In genomic region chr1:179781962-179782361, GRCh38 we compare ENCODE assay signal across 16 cellular contexts. TPM values are rescaled to one million over a fixed set of nuclear protein-coding genes. Genes with fewer than 3 reads are reported as not detected.
DNase-seq lines count a peak whose midpoint lies in the region; ATAC-seq and TF ChIP-seq lines count a peak whose summit lies in the region.
"Had no signal": no experiment of that assay in that cellular context is flagged by ENCODE, and none has a peak within 500 bp of the region (broad histone marks: within the 10 kb centered on the region; RNA-seq: fewer than 3 reads in every experiment).

No MANE protein-coding gene starts in this region.

- no peak overlapping the region for H3K4me3 Mint-ChIP-seq in activated T-cell treated with anti-CD3 and anti-CD28 coated beads, Interleukin-2, amount 50 U/mL, for 24 hours
- no peak overlapping the region for H3K4me3 Mint-ChIP-seq in activated T-cell treated with anti-CD3 and anti-CD28 coated beads, Interleukin-2, amount 50 U/mL, for 72 hours
- H3K4me3 Mint-ChIP-seq: activated naive CD8-positive, alpha-beta T cell treated with anti-CD3 and anti-CD28 coated beads for 36 hours; stimulated activated naive CD8-positive, alpha-beta T cell treated with anti-CD3 and anti-CD28 coated beads, Interleukin-15, Interleukin-2, amounts not matched to agents 100 ng/mL and 50 ng/mL, for 24 hours had no signal

- ATAC-seq in SK-N-SH treated with all-trans-retinoic acid at 6 μM for 48 hours = peak; percentile 75
- peak; percentile 90 for ATAC-seq in left ventricle myocardium superior
- no peak for ATAC-seq in activated T-cell treated with anti-CD3 and anti-CD28 coated beads, Interleukin-2, amount 50 U/mL, for 72 hours (replicated peaks in 1 of 2)

- H3K9me3 Mint-ChIP-seq in activated T-cell treated with anti-CD3 and anti-CD28 coated beads, Interleukin-2, amount 50 U/mL, for 24 hours = no peaks in the 10 kb centered on the region
- no peaks in the 10 kb centered on the region for H3K9me3 Mint-ChIP-seq in activated T-cell treated with anti-CD3 and anti-CD28 coated beads, Interleukin-2, amount 50 U/mL, for 72 hours
- H3K9me3 Mint-ChIP-seq: activated naive CD8-positive, alpha-beta T cell treated with anti-CD3 and anti-CD28 coated beads for 36 hours; stimulated activated naive CD8-positive, alpha-beta T cell treated with anti-CD3 and anti-CD28 coated beads, Interleukin-15, Interleukin-2, amounts not matched to agents 100 ng/mL and 50 ng/mL, for 24 hours had no signal

- peak; percentile 73 for DNase-seq in DMS79 (lab: John Stamatoyannopoulos, UW)
- DNase-seq in left ventricle myocardium superior = peak; percentile 82
- peak; percentile 62 for DNase-seq in retina
- no peak for DNase-seq in activated T-cell treated with anti-CD3 and anti-CD28 coated beads, Interleukin-2, amount 50 U/mL, for 24 hours
- no peak for DNase-seq in GOT3 (lab: John Stamatoyannopoulos, UW)
- DNase-seq in activated T-cell treated with anti-CD3 and anti-CD28 coated beads, Interleukin-2, amount 50 U/mL, for 72 hours = no peak
- DNase-seq in GM19238 (ENCODE audit: insufficient read length, low spot score) = no peak
- DNase-seq: activated CD4-positive, alpha-beta T cell treated with anti-CD3 and anti-CD28 coated beads for 48 hours; activated naive CD8-positive, alpha-beta T cell treated with anti-CD3 and anti-CD28 coated beads for 36 hours; AML-193; effector CD8-positive, alpha-beta T cell; NCI-H1105 treated with DMSO at 0.1 percent for 48 hours; spleen had no signal

- H3K4me1 Mint-ChIP-seq in activated T-cell treated with anti-CD3 and anti-CD28 coated beads, Interleukin-2, amount 50 U/mL, for 24 hours (ENCODE audit: low read depth) = no peaks in the 10 kb centered on the region
- no peaks in the 10 kb centered on the region for H3K4me1 Mint-ChIP-seq in activated T-cell treated with anti-CD3 and anti-CD28 coated beads, Interleukin-2, amount 50 U/mL, for 72 hours (ENCODE audit: low read depth)
- H3K4me1 Mint-ChIP-seq: activated naive CD8-positive, alpha-beta T cell treated with anti-CD3 and anti-CD28 coated beads for 36 hours had no signal

- intact Hi-C loops in left ventricle myocardium superior (cut with micrococcal nuclease) = no loop called here

- H3K36me3 Mint-ChIP-seq in activated T-cell treated with anti-CD3 and anti-CD28 coated beads, Interleukin-2, amount 50 U/mL, for 24 hours (ENCODE audit: low read depth) = no peaks in the 10 kb centered on the region
- no peaks in the 10 kb centered on the region for H3K36me3 Mint-ChIP-seq in activated T-cell treated with anti-CD3 and anti-CD28 coated beads, Interleukin-2, amount 50 U/mL, for 72 hours (ENCODE audit: insufficient read depth in 2 of 2)
- H3K36me3 Mint-ChIP-seq: activated naive CD8-positive, alpha-beta T cell treated with anti-CD3 and anti-CD28 coated beads for 36 hours had no signal

- H3K27me3 Mint-ChIP-seq in activated T-cell treated with anti-CD3 and anti-CD28 coated beads, Interleukin-2, amount 50 U/mL, for 24 hours = no peaks in the 10 kb centered on the region
- H3K27me3 Mint-ChIP-seq in activated T-cell treated with anti-CD3 and anti-CD28 coated beads, Interleukin-2, amount 50 U/mL, for 72 hours (ENCODE audit: low read depth) = peaks cover 6% of the 10 kb centered on the region
- H3K27me3 Mint-ChIP-seq: activated naive CD8-positive, alpha-beta T cell treated with anti-CD3 and anti-CD28 coated beads for 36 hours had no signal

- no peak overlapping the region for H3K27ac Mint-ChIP-seq in activated T-cell treated with anti-CD3 and anti-CD28 coated beads, Interleukin-2, amount 50 U/mL, for 24 hours
- no peak overlapping the region for H3K27ac Mint-ChIP-seq in activated T-cell treated with anti-CD3 and anti-CD28 coated beads, Interleukin-2, amount 50 U/mL, for 72 hours
- H3K27ac Mint-ChIP-seq: activated naive CD8-positive, alpha-beta T cell treated with anti-CD3 and anti-CD28 coated beads for 36 hours; stimulated activated naive CD8-positive, alpha-beta T cell treated with anti-CD3 and anti-CD28 coated beads, Interleukin-15, Interleukin-2, amounts not matched to agents 100 ng/mL and 50 ng/mL, for 24 hours had no signal

TF ChIP-seq in SK-N-SH treated with all-trans-retinoic acid at 6 μM for 48 hours, 23 proteins besides CTCF, POLR2A, EP300 and RAD21 (continues in another document):
- TF ChIP-seq ZFP30 (CRISPR knock-in tag; IDR thresholded peaks at IDR 0.05) (no peak; the same call in 1 of the 2 replicates), OSR1 (CRISPR knock-in tag; IDR thresholded peaks at IDR 0.05) (no peak), ESRRG (CRISPR knock-in tag; IDR thresholded peaks at IDR 0.05) (peak; percentile 91), ZNF8 (CRISPR knock-in tag; IDR thresholded peaks at IDR 0.05) (peak; percentile 48), ZNF70 (CRISPR knock-in tag; IDR thresholded peaks at IDR 0.05) (peak; percentile 62; the same call in 1 of the 2 replicates), TSHZ2 (CRISPR knock-in tag; IDR thresholded peaks at IDR 0.05) (peak; percentile 99), ARNTL (CRISPR knock-in tag; IDR thresholded peaks at IDR 0.05; ENCODE audit: borderline replicate concordance, low read depth) (no peak), ZC3H10 (CRISPR knock-in tag; IDR thresholded peaks at IDR 0.05) (no peak), POU6F1 (CRISPR knock-in tag; IDR thresholded peaks at IDR 0.05; ENCODE audit: borderline replicate concordance, low read depth) (no peak), ZNF565 (CRISPR knock-in tag; conservative IDR thresholded peaks at IDR 0.05; ENCODE audit: low read depth) (no peak; the same call in 1 of the 2 replicates), CREB5 (CRISPR knock-in tag; IDR thresholded peaks at IDR 0.05; ENCODE audit: low read depth) (peak; percentile 68), CSRNP3 (CRISPR knock-in tag; IDR thresholded peaks at IDR 0.05) (peak; percentile 94), TOX (CRISPR knock-in tag; IDR thresholded peaks at IDR 0.05; ENCODE audit: borderline replicate concordance) (no peak), PPARA (CRISPR knock-in tag; IDR thresholded peaks at IDR 0.05; ENCODE audit: borderline replicate concordance) (0 out of 2 replicates have a peak, but pooled peaks have one; percentile 57)

RNA-seq across cellular contexts. Expression of gene FAM163A, which starts 38.9 kb away (rescaled TPM):
- 0.27 TPM for total RNA-seq in left ventricle myocardium superior
- not detected for total RNA-seq in activated T-cell treated with anti-CD3 and anti-CD28 coated beads, Interleukin-2, amount 50 U/mL, for 72 hours
- total RNA-seq: activated naive CD8-positive, alpha-beta T cell treated with anti-CD3 and anti-CD28 coated beads for 36 hours; breast epithelium had no signal

Comparison
In these comparisons a context has a peak if more than half of its experiments do, and no peak if none do; other contexts are left out.
1. DNase-seq: peak in DMS79 (single experiment), left ventricle myocardium superior (single experiment) and retina (single experiment); none in activated T-cell treated with anti-CD3 and anti-CD28 coated beads, Interleukin-2, amount 50 U/mL, for 24 hours (single experiment), GOT3 (single experiment), activated T-cell treated with anti-CD3 and anti-CD28 coated beads, Interleukin-2, amount 50 U/mL, for 72 hours (0 of 2) and GM19238 (single experiment).
2. ATAC-seq: peak in SK-N-SH treated with all-trans-retinoic acid at 6 μM for 48 hours (single experiment) and left ventricle myocardium superior (single experiment); none in activated T-cell treated with anti-CD3 and anti-CD28 coated beads, Interleukin-2, amount 50 U/mL, for 72 hours (0 of 2).